15 cellular contexts compared by ENCODE assay signal in the genomic region with DNA sequence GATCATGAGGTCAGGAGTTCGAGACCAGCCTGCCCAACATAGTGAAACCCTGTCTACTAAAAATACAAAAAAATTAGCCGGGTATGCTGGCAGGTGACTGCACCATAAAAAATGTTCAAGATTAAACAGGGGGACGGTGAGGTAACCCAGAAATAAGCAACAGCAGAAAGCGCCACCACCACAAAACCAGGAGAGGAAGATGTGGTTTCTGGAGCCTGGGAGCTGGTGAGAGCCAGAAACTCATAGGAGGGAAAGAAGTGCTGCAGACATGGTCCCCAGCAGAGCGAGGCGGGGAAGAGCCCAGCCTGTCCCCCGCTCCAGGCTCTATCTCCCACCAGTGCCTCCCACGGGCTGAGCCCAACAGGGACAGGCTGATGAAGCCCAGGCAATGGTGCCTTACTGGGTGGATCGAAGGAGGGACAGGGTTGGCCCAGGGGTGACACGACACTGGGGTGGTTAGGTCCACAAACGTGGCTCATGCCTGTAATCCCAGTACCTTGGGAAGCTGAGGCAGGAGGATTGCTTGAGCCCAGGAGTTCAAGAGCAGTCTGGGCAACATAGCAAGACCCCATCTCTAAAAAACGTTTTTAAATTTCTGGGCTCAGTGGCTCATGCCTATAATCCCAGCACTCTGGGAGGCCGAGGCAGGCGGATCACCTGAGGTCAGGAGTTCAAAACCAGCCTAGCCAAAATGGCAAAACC. TPM values are rescaled to one million over a fixed set of nuclear protein-coding genes. Genes with fewer than 3 reads are reported as not detected.
DNase-seq lines count a peak whose midpoint lies in the region; ATAC-seq, FAIRE-seq and TF ChIP-seq lines count a peak whose summit lies in the region.
"Had no signal": no experiment of that assay in that cellular context is flagged by ENCODE, and none has a peak within 500 bp of the region (broad histone marks: within the 10 kb centered on the region; RNA-seq: fewer than 3 reads in every experiment).

No MANE protein-coding gene starts in this region.

- H2BK120ac ChIP-seq in mesenchymal stem cell (ENCODE audit: low read depth, low read length), result no peak overlapping the region

- no peak overlapping the region for H3K9ac ChIP-seq in astrocyte (ENCODE audit: low read length)
- peak overlapping the region; percentile 36 for H3K9ac ChIP-seq in mesenchymal stem cell (ENCODE audit: low read length)

- H2BK5ac ChIP-seq in mesenchymal stem cell (ENCODE audit: low read depth, low read length, poor library complexity, severe bottlenecking), result no peak overlapping the region

- H4K8ac ChIP-seq in mesenchymal stem cell (ENCODE audit: low read length), result no peak overlapping the region

- intact Hi-C loops in heart right ventricle (cut with DNase I) (loop anchor here in 9 of 10 donors (1.0 to 10.0 kb wide), 8 partner anchors 60 to 208 kb away; a partner anchor contains a TSS), Right ventricle myocardium superior (cut with DNase I) (loop anchor here (1.0 kb wide), 1 partner anchor 68 kb away; no protein-coding TSS in a partner anchor), vagina (cut with DNase I) (loop anchor here (5.0 kb wide), 1 partner anchor 44 kb away; no protein-coding TSS in a partner anchor)

- H3K4me2 ChIP-seq in astrocyte (ENCODE audit: low read length), result no peak overlapping the region
- no peak overlapping the region for H3K4me2 ChIP-seq in mesenchymal stem cell (ENCODE audit: low read length, poor library complexity, severe bottlenecking)

- peaks cover 3% of the 10 kb centered on the region for H3K79me2 ChIP-seq in astrocyte (ENCODE audit: insufficient read depth, low read length)

- peaks cover 4% of the 10 kb centered on the region for H3K79me1 ChIP-seq in mesenchymal stem cell (replicated peaks; ENCODE audit: low read length, poor library complexity, severe bottlenecking)

- H3K27ac ChIP-seq in heart right ventricle, result peak overlapping the region in 8 of 10 donors; percentile 50 to 97 (median 92)
- no peak overlapping the region for H3K27ac ChIP-seq in astrocyte (ENCODE audit: low read depth, low read length)
- peak overlapping the region; percentile 53 for H3K27ac ChIP-seq in mesenchymal stem cell (ENCODE audit: low read length, poor library complexity, severe bottlenecking)
- peak overlapping the region; percentile 94 for H3K27ac ChIP-seq in vagina

- no peak for TF ChIP-seq POLR2A in vagina (IDR thresholded peaks at IDR 0.05)

- H3K36me3 Mint-ChIP-seq in astrocyte (ENCODE audit: low read depth, unreplicated experiment), result peaks cover 2% of the 10 kb centered on the region

- H3K4me3 ChIP-seq in heart right ventricle (no peak overlapping the region), astrocyte (ENCODE audit: insufficient read depth, low read depth, low read length) (no peak overlapping the region), mesenchymal stem cell (ENCODE audit: insufficient read depth in 1 of 2, low read depth in 1 of 2, low read length in 2 of 2) (no peak overlapping the region), vagina (peak overlapping the region; percentile 14 to 30)

- peaks cover 0 to 3% (median 0%) of the 10 kb centered on the region in 11 donors for H3K9me3 ChIP-seq in heart right ventricle
- no peaks in the 10 kb centered on the region for H3K9me3 ChIP-seq in astrocyte (ENCODE audit: insufficient read depth, low read depth, low read length)
- H3K9me3 ChIP-seq in mesenchymal stem cell (ENCODE audit: control insufficient read depth, low read length), result no peaks in the 10 kb centered on the region
- H3K9me3 ChIP-seq in vagina, result no peaks in the 10 kb centered on the region

- ATAC-seq in heart right ventricle (no peak), Right ventricle myocardium superior (ENCODE audit: poor library complexity) (no peak), HG03139 (IDR thresholded peaks at IDR 0.05; ENCODE audit: unreplicated experiment) (no peak)
- no peak for ATAC-seq in stimulated activated naive CD8-positive, alpha-beta T cell treated with anti-CD3 and anti-CD28 coated beads, Interleukin-15, Interleukin-2, amounts not matched to agents 100 U/mL and 50 U/mL, for 24 hours
- ATAC-seq: activated CD4-positive, CD25-positive, alpha-beta regulatory T cell treated with anti-CD3 and anti-CD28 coated beads, Interleukin-2, amount 50 U/mL, for 24 hours; right cardiac atrium had no signal

- peak overlapping the region; percentile 56 to 95 for H2BK12ac ChIP-seq in mesenchymal stem cell (ENCODE audit: low read length in 2 of 2)

- H3K27me3 Mint-ChIP-seq in astrocyte (ENCODE audit: low read depth, unreplicated experiment), result no peaks in the 10 kb centered on the region

- no peak for DNase-seq in heart right ventricle
- DNase-seq in Right ventricle myocardium superior, result no peak
- DNase-seq in astrocyte (ENCODE audit: low read depth), result peak; percentile 31
- DNase-seq in mesenchymal stem cell, result peak; percentile 57
- no peak for DNase-seq in vagina (ENCODE audit: extremely low spot score in 2 of 2)
- DNase-seq in stimulated activated naive CD8-positive, alpha-beta T cell treated with anti-CD3 and anti-CD28 coated beads, Interleukin-15, Interleukin-2, amounts not matched to agents 100 U/mL and 50 U/mL, for 24 hours, result no peak
- DNase-seq in activated CD8-positive, alpha-beta memory T cell treated with anti-CD3 and anti-CD28 coated beads, Interleukin-2, amount 50 U/mL, for 4 hours, result no peak
- DNase-seq: DMS79, NCI-H146, NCI-H82, right cardiac atrium had no signal

- peak overlapping the region; percentile 45 for H3K4me3 Mint-ChIP-seq in astrocyte (ENCODE audit: unreplicated experiment)
- H3K4me3 Mint-ChIP-seq: activated T-helper 1 cell treated with anti-CD3 and anti-CD28 coated beads, Interleukin-12 subunit alpha, Interleukin-12 subunit beta, Interleukin-2, Interleukin-4 antibody, amounts not matched to agents 30 ng/mL and 10 ng/mL and 1 ng/mL, durations not matched to agents 14 hours and 24 hours and 36 hours had no signal

- H3K4me1 ChIP-seq in heart right ventricle, result peaks cover 14 to 53% (median 37%) of the 10 kb centered on the region in 9 donors
- peaks cover 26% of the 10 kb centered on the region for H3K4me1 ChIP-seq in astrocyte (ENCODE audit: insufficient read depth, low read length)
- peaks cover 29% of the 10 kb centered on the region for H3K4me1 ChIP-seq in mesenchymal stem cell (ENCODE audit: control insufficient read depth, insufficient read depth, low read depth, low read length)
- peaks cover 44% of the 10 kb centered on the region for H3K4me1 ChIP-seq in vagina

- H3K23ac ChIP-seq in mesenchymal stem cell (ENCODE audit: low read length in 2 of 2), result no peak overlapping the region

- H3K4ac ChIP-seq in mesenchymal stem cell (ENCODE audit: low read depth in 1 of 2, low read length in 2 of 2), result peak overlapping the region in 1 of 2 experiments; percentile 75

- H3K27me3 ChIP-seq in heart right ventricle (no peaks in the 10 kb centered on the region), astrocyte (ENCODE audit: insufficient read depth, low read length) (no peaks in the 10 kb centered on the region), mesenchymal stem cell (ENCODE audit: control insufficient read depth in 1 of 2, insufficient read depth in 1 of 2, low read length in 2 of 2) (no peaks in the 10 kb centered on the region), vagina (no peaks in the 10 kb centered on the region)

- no peak overlapping the region for H2AFZ ChIP-seq in astrocyte (ENCODE audit: low read depth, low read length)
- no peak overlapping the region for H2AFZ ChIP-seq in mesenchymal stem cell (ENCODE audit: low read depth, low read length)

- H3K27ac Mint-ChIP-seq in astrocyte (ENCODE audit: unreplicated experiment), result no peak overlapping the region
- H3K27ac Mint-ChIP-seq: activated T-helper 1 cell treated with anti-CD3 and anti-CD28 coated beads, Interleukin-12 subunit alpha, Interleukin-12 subunit beta, Interleukin-2, Interleukin-4 antibody, amounts not matched to agents 30 ng/mL and 10 ng/mL and 1 ng/mL, durations not matched to agents 14 hours and 24 hours and 36 hours had no signal

- WGBS in heart right ventricle, 2 donors, result 82 to 88% methylated on average over 14 of the region's 14 CpGs
- 87% methylated on average over 13 of the region's 14 CpGs for WGBS in mesenchymal stem cell

- no peaks in the 10 kb centered on the region for H3K9me3 Mint-ChIP-seq in astrocyte (ENCODE audit: unreplicated experiment)
- H3K9me3 Mint-ChIP-seq: activated T-helper 1 cell treated with anti-CD3 and anti-CD28 coated beads, Interleukin-12 subunit alpha, Interleukin-12 subunit beta, Interleukin-2, Interleukin-4 antibody, amounts not matched to agents 30 ng/mL and 10 ng/mL and 1 ng/mL, durations not matched to agents 14 hours and 24 hours and 36 hours had no signal

- no peak for FAIRE-seq in astrocyte (lab: Jason Lieb, UNC)
- FAIRE-seq: GM12892 had no signal

- TF ChIP-seq CTCF in heart right ventricle (IDR thresholded peaks at IDR 0.05) (no peak), astrocyte (IDR thresholded peaks at IDR 0.05; ENCODE audit: insufficient read depth, low read depth, low read length) (no peak), vagina (IDR thresholded peaks at IDR 0.05) (no peak)

- H2AK5ac ChIP-seq in mesenchymal stem cell (ENCODE audit: low read length, severe bottlenecking), result peak overlapping the region; percentile 99

- H3K14ac ChIP-seq in mesenchymal stem cell (ENCODE audit: low read length in 2 of 2), result peak overlapping the region in 1 of 2 experiments; percentile 81

- peak overlapping the region; percentile 86 for H2BK15ac ChIP-seq in mesenchymal stem cell (ENCODE audit: low read depth, poor library complexity, severe bottlenecking)

- H3K18ac ChIP-seq in mesenchymal stem cell (ENCODE audit: low read depth in 1 of 2, low read length in 2 of 2), result peak overlapping the region in 1 of 2 experiments; percentile 54

- H3K4me1 Mint-ChIP-seq in astrocyte (ENCODE audit: low read depth, unreplicated experiment), result peaks cover 11% of the 10 kb centered on the region

- H3K36me3 ChIP-seq in heart right ventricle (peaks cover 0 to 26% (median 6%) of the 10 kb centered on the region in 9 donors), astrocyte (ENCODE audit: insufficient read depth, low read length) (peaks cover 15% of the 10 kb centered on the region), mesenchymal stem cell (ENCODE audit: control insufficient read depth in 1 of 2, insufficient read depth in 2 of 2, low read depth in 1 of 2, low read length in 2 of 2) (peaks cover 17 to 21% of the 10 kb centered on the region in 2 experiments), vagina (peaks cover 0 to 14% of the 10 kb centered on the region in 2 donors)

- H4K91ac ChIP-seq in mesenchymal stem cell (ENCODE audit: low read length), result no peak overlapping the region

- peaks cover 18% of the 10 kb centered on the region for H4K20me1 ChIP-seq in astrocyte (ENCODE audit: insufficient read depth, low read length)

RNA-seq across cellular contexts. Expression of a gene that starts 19.0 kb away (rescaled TPM):
- total RNA-seq in heart right ventricle, result 1 to 10 TPM; 1.6 to 8.5 (median 3.2) TPM
- polyA plus RNA-seq in heart right ventricle, result 1 to 10 TPM in 1 of 2 donors, under 1 TPM in 1; 0.93 to 5.9 TPM
- 6.7 TPM for total RNA-seq in Right ventricle myocardium superior
- 2.0 and 3.2 TPM in 2 replicates for total RNA-seq in astrocyte
- 3.2 TPM for polyA plus RNA-seq in mesenchymal stem cell (2013, experiment 1 of 2)
- polyA plus RNA-seq in mesenchymal stem cell (2013, experiment 2 of 2), result 3.0 TPM
- 2.7 TPM for total RNA-seq in vagina

RNA-seq across cellular contexts. Expression of a gene that starts 47.3 kb away (rescaled TPM):
- total RNA-seq in heart right ventricle (10 to 100 TPM in 8 of 10 donors, 1 to 10 TPM in 2; 4.5 to 76.1 (median 16.4) TPM), Right ventricle myocardium superior (9.8 TPM), astrocyte (120 and 153 TPM in 2 replicates), vagina (135 TPM)
- 10 to 100 TPM in 1 of 2 donors, 1 to 10 TPM in 1; 7.4 to 24.1 TPM for polyA plus RNA-seq in heart right ventricle
- 248 TPM for polyA plus RNA-seq in mesenchymal stem cell (2013, experiment 1 of 2)
- polyA plus RNA-seq in mesenchymal stem cell (2013, experiment 2 of 2), result 236 TPM

Comparison
In these comparisons a context has a peak if more than half of its experiments do, and no peak if none do; other contexts are left out.
1. DNase-seq: peak in astrocyte (single experiment) and mesenchymal stem cell (single experiment); none in heart right ventricle (0 of 2), Right ventricle myocardium superior (single experiment), vagina (0 of 2), stimulated activated naive CD8-positive, alpha-beta T cell treated with anti-CD3 and anti-CD28 coated beads, Interleukin-15, Interleukin-2, amounts not matched to agents 100 U/mL and 50 U/mL, for 24 hours (single experiment) and activated CD8-positive, alpha-beta memory T cell treated with anti-CD3 and anti-CD28 coated beads, Interleukin-2, amount 50 U/mL, for 4 hours (single experiment).
2. H3K4me3 ChIP-seq: peak in vagina (2 of 2); none in heart right ventricle (0 of 10), astrocyte (single experiment) and mesenchymal stem cell (0 of 2).